ENCODE assay signal across 8 cellular contexts in the genomic region with DNA sequence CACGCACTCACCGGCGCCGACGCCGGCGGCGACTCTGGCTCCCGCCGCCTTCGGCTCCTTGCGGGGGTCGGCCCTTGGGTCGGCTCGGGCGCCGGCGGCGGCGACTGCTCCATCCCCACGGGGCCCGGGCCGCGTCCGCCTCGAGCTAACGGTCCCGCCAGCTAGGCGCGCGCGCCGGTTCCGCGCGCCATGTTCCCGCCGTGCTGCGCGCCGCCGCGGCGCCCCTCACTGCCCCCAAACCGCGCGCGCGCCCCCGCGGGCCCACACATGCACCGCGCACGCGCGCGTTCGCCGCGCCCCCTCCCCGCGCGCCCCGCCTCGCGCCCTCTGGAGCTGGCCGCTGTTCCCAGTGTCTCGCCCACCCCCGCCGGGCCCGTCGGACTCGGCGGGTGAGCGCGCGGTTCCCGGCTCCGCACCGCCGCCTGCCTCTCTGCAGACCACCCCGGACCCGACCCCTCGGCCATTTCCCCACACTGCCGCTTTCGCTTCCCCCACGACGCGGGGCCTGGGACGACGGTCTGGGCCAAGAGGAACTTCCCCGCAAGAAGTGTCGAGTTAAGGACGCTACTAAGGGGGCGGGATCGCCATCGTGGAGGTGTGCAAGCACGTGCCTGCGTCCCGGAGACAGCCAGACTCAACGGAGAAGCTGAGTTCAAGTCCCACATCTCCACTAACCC. TPM values are rescaled to one million over a fixed set of nuclear protein-coding genes. Genes with fewer than 3 reads are reported as not detected.
DNase-seq lines count a peak whose midpoint lies in the region; ATAC-seq and TF ChIP-seq lines count a peak whose summit lies in the region.
"Not testable (repeated sequence)": the region's sequence is repeated elsewhere in the genome, so short reads cannot be mapped to it uniquely, and the experiment has no call there.

A gene (minus strand): TSS at position 230 of the 677 bp plus-strand sequence. CDS start 117 bp downstream, at position 113.

- H3K4me1 ChIP-seq in CD8-positive, alpha-beta memory T cell (ENCODE audit: insufficient read depth, low read length), result peaks cover 11% of the 10 kb centered on the region
- not testable (repeated sequence) for H3K4me1 ChIP-seq in right cardiac atrium (ENCODE audit: control insufficient read depth, insufficient read depth, low read length)

- ATAC-seq in activated CD8-positive, alpha-beta T cell treated with anti-CD3 and anti-CD28 coated beads for 36 hours; right cardiac atrium; naive thymus-derived CD8-positive, alpha-beta T cell; stimulated activated naive B cell treated with anti-CD40 and anti-IgM and Interleukin-4, amounts not matched to agents 10 μg/mL and 1 μg/mL and 100 μg/mL, for 72 hours (replicated peaks): not testable (repeated sequence)

- POLR2A ChIA-PET in CD8-positive, alpha-beta memory T cell (lab: Charles Lee); activated CD8-positive, alpha-beta T cell treated with anti-CD3 and anti-CD28 coated beads for 36 hours (lab: Charles Lee): not testable (repeated sequence)
- POLR2A ChIA-PET in naive thymus-derived CD8-positive, alpha-beta T cell (lab: Charles Lee), result interaction anchor here (0.6 kb wide), 1 partner anchor 1642 kb away, joined by 6 read pairs; no protein-coding TSS in a partner anchor

- H3K36me3 Mint-ChIP-seq in CD8-positive, alpha-beta memory T cell; activated CD8-positive, alpha-beta T cell treated with anti-CD3 and anti-CD28 coated beads for 36 hours (ENCODE audit: low read depth); chondrocyte (ENCODE audit: low read depth); naive thymus-derived CD8-positive, alpha-beta T cell; stimulated activated naive B cell treated with anti-CD40 and anti-IgM and Interleukin-4, amounts not matched to agents 10 μg/mL and 1 μg/mL and 100 μg/mL, for 72 hours: not testable (repeated sequence)

- 2% methylated on average over 101 of the region's 101 CpGs for WGBS in right cardiac atrium

- DNase-seq in CD8-positive, alpha-beta memory T cell, result peak in 4 of 5 donors; percentile 3 to 45 (median 11)
- DNase-seq in HUDEP-2 (lab: John Stamatoyannopoulos, UW; ENCODE audit: unreplicated experiment in 76 of 76) (peak in 45 of 76 experiments; percentile 4 to 71 (median 37)), NCI-H524 (lab: John Stamatoyannopoulos, UW) (peak; percentile 73 to 87), chondrocyte (ENCODE audit: low spot score) (peak; percentile 90), right cardiac atrium (peak; percentile 88 to 96 (median 96))
- DNase-seq in activated CD8-positive, alpha-beta T cell treated with anti-CD3 and anti-CD28 coated beads for 36 hours, result peak; percentile 33
- peak in 8 of 10 donors; percentile 11 to 44 (median 30) for DNase-seq in naive thymus-derived CD8-positive, alpha-beta T cell
- peak; percentile 46 for DNase-seq in stimulated activated naive B cell treated with anti-CD40 and anti-IgM and Interleukin-4, amounts not matched to agents 10 μg/mL and 1 μg/mL and 100 μg/mL, for 72 hours

- not testable (repeated sequence) for H3K27ac ChIP-seq in CD8-positive, alpha-beta memory T cell (ENCODE audit: low read depth, low read length); right cardiac atrium (ENCODE audit: low read length)

- not testable (repeated sequence) for H3K4me3 ChIP-seq in CD8-positive, alpha-beta memory T cell (ENCODE audit: low read length)
- H3K4me3 ChIP-seq in right cardiac atrium (ENCODE audit: low read length), result peak within 1 kb of the TSS; percentile 60

- not testable (repeated sequence) for H3K9me3 Mint-ChIP-seq in CD8-positive, alpha-beta memory T cell; activated CD8-positive, alpha-beta T cell treated with anti-CD3 and anti-CD28 coated beads for 36 hours; chondrocyte (ENCODE audit: low read depth); naive thymus-derived CD8-positive, alpha-beta T cell; stimulated activated naive B cell treated with anti-CD40 and anti-IgM and Interleukin-4, amounts not matched to agents 10 μg/mL and 1 μg/mL and 100 μg/mL, for 72 hours

- H3K36me3 ChIP-seq in CD8-positive, alpha-beta memory T cell (ENCODE audit: insufficient read depth, low read length), result not testable (repeated sequence)

- H3K4me3 Mint-ChIP-seq in CD8-positive, alpha-beta memory T cell, result peak within 1 kb of the TSS; percentile 74 to 89 (median 84)
- H3K4me3 Mint-ChIP-seq in activated CD8-positive, alpha-beta T cell treated with anti-CD3 and anti-CD28 coated beads for 36 hours, result peak within 1 kb of the TSS; percentile 71
- peak within 1 kb of the TSS; percentile 89 for H3K4me3 Mint-ChIP-seq in chondrocyte (ENCODE audit: unreplicated experiment)
- H3K4me3 Mint-ChIP-seq in naive thymus-derived CD8-positive, alpha-beta T cell, result peak within 1 kb of the TSS; percentile 80 to 91 (median 85)
- peak within 1 kb of the TSS; percentile 83 to 90 for H3K4me3 Mint-ChIP-seq in stimulated activated naive B cell treated with anti-CD40 and anti-IgM and Interleukin-4, amounts not matched to agents 10 μg/mL and 1 μg/mL and 100 μg/mL, for 72 hours

- H3K27me3 ChIP-seq in CD8-positive, alpha-beta memory T cell (ENCODE audit: insufficient read depth, low read length, poor library complexity, severe bottlenecking), result peaks cover 27% of the 10 kb centered on the region
- not testable (repeated sequence) for H3K27me3 ChIP-seq in right cardiac atrium (ENCODE audit: control insufficient read depth, insufficient read depth)

- CTCF ChIA-PET in CD8-positive, alpha-beta memory T cell (lab: Charles Lee), result not testable (repeated sequence)
- CTCF ChIA-PET in activated CD8-positive, alpha-beta T cell treated with anti-CD3 and anti-CD28 coated beads for 36 hours (lab: Charles Lee), result interaction anchor here (0.7 to 1.3 kb wide), 2 partner anchors 63 to 150 kb away, joined by 3 read pairs; no protein-coding TSS in a partner anchor

- H3K4me1 Mint-ChIP-seq in CD8-positive, alpha-beta memory T cell, result peaks cover 5 to 22% (median 9%) of the 10 kb centered on the region in 3 donors
- peaks cover 12% of the 10 kb centered on the region for H3K4me1 Mint-ChIP-seq in activated CD8-positive, alpha-beta T cell treated with anti-CD3 and anti-CD28 coated beads for 36 hours (ENCODE audit: low read depth)
- H3K4me1 Mint-ChIP-seq in chondrocyte (ENCODE audit: low read depth), result peaks cover 13% of the 10 kb centered on the region
- peaks cover 9 to 26% (median 17%) of the 10 kb centered on the region in 4 donors for H3K4me1 Mint-ChIP-seq in naive thymus-derived CD8-positive, alpha-beta T cell
- H3K4me1 Mint-ChIP-seq in stimulated activated naive B cell treated with anti-CD40 and anti-IgM and Interleukin-4, amounts not matched to agents 10 μg/mL and 1 μg/mL and 100 μg/mL, for 72 hours, result peaks cover 14 to 16% of the 10 kb centered on the region in 2 donors

- TF ChIP-seq CTCF in activated CD8-positive, alpha-beta T cell treated with anti-CD3 and anti-CD28 coated beads for 36 hours (IDR thresholded peaks at IDR 0.05); chondrocyte (IDR thresholded peaks at IDR 0.05): not testable (repeated sequence)

- not testable (repeated sequence) for H3K9me3 ChIP-seq in CD8-positive, alpha-beta memory T cell (ENCODE audit: low read length); right cardiac atrium (ENCODE audit: control insufficient read depth, low read length)

- intact Hi-C loops in activated CD8-positive, alpha-beta T cell treated with anti-CD3 and anti-CD28 coated beads for 36 hours (cut with micrococcal nuclease); right cardiac atrium (cut with DNase I): not testable (repeated sequence)

- peaks cover 58 to 66% of the 10 kb centered on the region in 2 donors for H3K27me3 Mint-ChIP-seq in CD8-positive, alpha-beta memory T cell
- H3K27me3 Mint-ChIP-seq in activated CD8-positive, alpha-beta T cell treated with anti-CD3 and anti-CD28 coated beads for 36 hours, result peaks cover 50% of the 10 kb centered on the region
- H3K27me3 Mint-ChIP-seq in chondrocyte (ENCODE audit: low read depth), result not testable (repeated sequence)
- H3K27me3 Mint-ChIP-seq in naive thymus-derived CD8-positive, alpha-beta T cell, result peaks cover 25 to 74% (median 51%) of the 10 kb centered on the region in 5 donors
- peaks cover 27 to 29% of the 10 kb centered on the region in 2 donors for H3K27me3 Mint-ChIP-seq in stimulated activated naive B cell treated with anti-CD40 and anti-IgM and Interleukin-4, amounts not matched to agents 10 μg/mL and 1 μg/mL and 100 μg/mL, for 72 hours

- peak within 1 kb of the TSS in 2 of 8 donors; percentile 33 to 42 for H3K27ac Mint-ChIP-seq in CD8-positive, alpha-beta memory T cell
- not testable (repeated sequence) for H3K27ac Mint-ChIP-seq in activated CD8-positive, alpha-beta T cell treated with anti-CD3 and anti-CD28 coated beads for 36 hours
- peak within 1 kb of the TSS; percentile 84 for H3K27ac Mint-ChIP-seq in chondrocyte (ENCODE audit: unreplicated experiment)
- H3K27ac Mint-ChIP-seq in naive thymus-derived CD8-positive, alpha-beta T cell, result peak within 1 kb of the TSS in 2 of 10 donors; percentile 25 to 29
- H3K27ac Mint-ChIP-seq in stimulated activated naive B cell treated with anti-CD40 and anti-IgM and Interleukin-4, amounts not matched to agents 10 μg/mL and 1 μg/mL and 100 μg/mL, for 72 hours, result peak within 1 kb of the TSS; percentile 90

RNA-seq across cellular contexts. Expression of the gene that starts here (rescaled TPM):
- under 1 TPM; 0.24 to 0.51 TPM for total RNA-seq in CD8-positive, alpha-beta memory T cell
- 0.60 TPM for polyA plus RNA-seq in CD8-positive, alpha-beta memory T cell
- 1 to 10 TPM in 1 of 2 experiments, under 1 TPM in 1; 0.58 to 1.9 TPM for total RNA-seq in activated CD8-positive, alpha-beta T cell treated with anti-CD3 and anti-CD28 coated beads for 36 hours
- total RNA-seq in chondrocyte, result 36.7 to 52.2 TPM (median 38.3 TPM) in 3 replicates
- total RNA-seq in right cardiac atrium, result 10 to 100 TPM; 18.7 to 21.1 (median 19.0) TPM
- polyA plus RNA-seq in right cardiac atrium, result 5.7 TPM
- total RNA-seq in naive thymus-derived CD8-positive, alpha-beta T cell, result 1 to 10 TPM; 2.6 to 6.4 TPM
- polyA plus RNA-seq in naive thymus-derived CD8-positive, alpha-beta T cell, result 1 to 10 TPM in 1 of 3 donors, under 1 TPM in 2; 0.44 to 1.3 (median 0.81) TPM

Comparison
In these comparisons a context has a peak if more than half of its experiments do, and no peak if none do; other contexts are left out.
1. Peak in DNase-seq in CD8-positive, alpha-beta memory T cell; RNA of the gene not detected or under 1 TPM.
2. DNase-seq: peak in every context shown above with its lines; median percentile 96 in right cardiac atrium; 90 in chondrocyte; 80 in NCI-H524; 46 in stimulated activated naive B cell treated with anti-CD40 and anti-IgM and Interleukin-4, amounts not matched to agents 10 μg/mL and 1 μg/mL and 100 μg/mL, for 72 hours; 37 in HUDEP-2; 33 in activated CD8-positive, alpha-beta T cell treated with anti-CD3 and anti-CD28 coated beads for 36 hours; 30 in naive thymus-derived CD8-positive, alpha-beta T cell; 11 in CD8-positive, alpha-beta memory T cell.